In genomic region chr4:41413670-41414069, GRCh38 we compare ENCODE assay signal across 15 cellular contexts.
DNase-seq lines count a peak whose midpoint lies in the region; ATAC-seq and TF ChIP-seq lines count a peak whose summit lies in the region.
"Had no signal": no experiment of that assay in that cellular context is flagged by ENCODE, and none has a peak within 500 bp of the region (broad histone marks: within the 10 kb centered on the region; RNA-seq: fewer than 3 reads in every experiment).

No MANE protein-coding gene starts in this region.

- H3K27ac ChIP-seq in skeletal muscle tissue (ENCODE audit: low read depth, low read length): peak overlapping the region; percentile 64
- H3K27ac ChIP-seq: RWPE1, tibial artery had no signal

- no peak overlapping the region for H3K4me3 ChIP-seq in skeletal muscle tissue (ENCODE audit: low read length in 3 of 3)
- H3K4me3 ChIP-seq: tibial artery had no signal

- no peaks in the 10 kb centered on the region for H3K9me3 ChIP-seq in skeletal muscle tissue (ENCODE audit: control insufficient read depth in 3 of 3, low read length in 3 of 3)
- H3K9me3 ChIP-seq: tibial artery had no signal

- peaks cover 30 to 44% (median 34%) of the 10 kb centered on the region in 3 donors for H3K4me1 ChIP-seq in skeletal muscle tissue (ENCODE audit: control insufficient read depth in 3 of 3, insufficient read depth in 3 of 3, low read length in 3 of 3)

- ATAC-seq in activated CD8-positive, alpha-beta T cell treated with anti-CD3 and anti-CD28 coated beads for 36 hours: no peak
- ATAC-seq in HG03571 (IDR thresholded peaks at IDR 0.05; ENCODE audit: unreplicated experiment): no peak

- no peak overlapping the region for H3K27ac Mint-ChIP-seq in activated CD8-positive, alpha-beta T cell treated with anti-CD3 and anti-CD28 coated beads for 36 hours
- H3K27ac Mint-ChIP-seq: activated naive CD4-positive, alpha-beta T cell treated with anti-CD3 and anti-CD28 coated beads, Interleukin-2, amount 10 ng/mL, durations not matched to agents 7 days and 5 days had no signal

- H3K27me3 ChIP-seq in skeletal muscle tissue (ENCODE audit: control insufficient read depth in 3 of 3, insufficient read depth in 3 of 3, low read length in 3 of 3): no peaks in the 10 kb centered on the region
- H3K27me3 ChIP-seq: tibial artery had no signal

- no peaks in the 10 kb centered on the region for H3K4me1 Mint-ChIP-seq in activated CD8-positive, alpha-beta T cell treated with anti-CD3 and anti-CD28 coated beads for 36 hours (ENCODE audit: low read depth)

- no peak for TF ChIP-seq CTCF in activated CD8-positive, alpha-beta T cell treated with anti-CD3 and anti-CD28 coated beads for 36 hours (IDR thresholded peaks at IDR 0.05)

- peak; percentile 26 for DNase-seq in NCI-H510A treated with DMSO at 0.1 percent for 48 hours (lab: John Stamatoyannopoulos, UW)
- no peak for DNase-seq in NCI-H510A (lab: John Stamatoyannopoulos, UW)
- DNase-seq in NCI-H187 treated with DMSO at 0.1 percent for 48 hours (lab: John Stamatoyannopoulos, UW): peak; percentile 13
- DNase-seq in amniotic epithelial cell (ENCODE audit: low read depth): peak; percentile 96
- DNase-seq in medulla oblongata (ENCODE audit: extremely low spot score): no peak
- no peak for DNase-seq in activated CD8-positive, alpha-beta T cell treated with anti-CD3 and anti-CD28 coated beads for 36 hours
- DNase-seq: activated naive CD4-positive, alpha-beta T cell treated with anti-CD3 and anti-CD28 coated beads, Interleukin-2, amount 10 ng/mL, durations not matched to agents 7 days and 5 days; head of caudate nucleus; kidney glomerular epithelial cell; NCI-H2171; stimulated activated CD4-positive, alpha-beta T cell treated with anti-CD3 and anti-CD28 coated beads, Interleukin-2, amount 100 ng/mL, for 24 hours; tibial artery had no signal

- intact Hi-C loops in activated CD8-positive, alpha-beta T cell treated with anti-CD3 and anti-CD28 coated beads for 36 hours (cut with micrococcal nuclease): no loop called here

- no peak overlapping the region for H3K4me3 Mint-ChIP-seq in activated CD8-positive, alpha-beta T cell treated with anti-CD3 and anti-CD28 coated beads for 36 hours
- H3K4me3 Mint-ChIP-seq: activated naive CD4-positive, alpha-beta T cell treated with anti-CD3 and anti-CD28 coated beads, Interleukin-2, amount 10 ng/mL, durations not matched to agents 7 days and 5 days had no signal

- no peak overlapping the region for H3K9ac ChIP-seq in skeletal muscle tissue (ENCODE audit: low read depth in 1 of 3, low read length in 3 of 3)

- peaks cover 11% of the 10 kb centered on the region for H3K27me3 Mint-ChIP-seq in activated CD8-positive, alpha-beta T cell treated with anti-CD3 and anti-CD28 coated beads for 36 hours
- H3K27me3 Mint-ChIP-seq: activated naive CD4-positive, alpha-beta T cell treated with anti-CD3 and anti-CD28 coated beads, Interleukin-2, amount 10 ng/mL, durations not matched to agents 7 days and 5 days had no signal

- no peaks in the 10 kb centered on the region for H3K36me3 ChIP-seq in skeletal muscle tissue (ENCODE audit: control insufficient read depth in 3 of 3, insufficient read depth in 3 of 3, low read length in 3 of 3)
- H3K36me3 ChIP-seq: tibial artery had no signal

- POLR2A ChIA-PET in activated CD8-positive, alpha-beta T cell treated with anti-CD3 and anti-CD28 coated beads for 36 hours (lab: Charles Lee): no interaction called here

- CTCF ChIA-PET in activated CD8-positive, alpha-beta T cell treated with anti-CD3 and anti-CD28 coated beads for 36 hours (lab: Charles Lee): no interaction called here

- no peaks in the 10 kb centered on the region for H3K36me3 Mint-ChIP-seq in activated CD8-positive, alpha-beta T cell treated with anti-CD3 and anti-CD28 coated beads for 36 hours (ENCODE audit: low read depth)
- H3K36me3 Mint-ChIP-seq: activated naive CD4-positive, alpha-beta T cell treated with anti-CD3 and anti-CD28 coated beads, Interleukin-2, amount 10 ng/mL, durations not matched to agents 7 days and 5 days had no signal

- H3K9me3 Mint-ChIP-seq in activated CD8-positive, alpha-beta T cell treated with anti-CD3 and anti-CD28 coated beads for 36 hours: no peaks in the 10 kb centered on the region
- H3K9me3 Mint-ChIP-seq: activated naive CD4-positive, alpha-beta T cell treated with anti-CD3 and anti-CD28 coated beads, Interleukin-2, amount 10 ng/mL, durations not matched to agents 7 days and 5 days had no signal

Comparison
In these comparisons a context has a peak if more than half of its experiments do, and no peak if none do; other contexts are left out.
1. DNase-seq: peak in NCI-H510A treated with DMSO at 0.1 percent for 48 hours (single experiment), NCI-H187 treated with DMSO at 0.1 percent for 48 hours (single experiment) and amniotic epithelial cell (single experiment); none in NCI-H510A (single experiment), medulla oblongata (single experiment) and activated CD8-positive, alpha-beta T cell treated with anti-CD3 and anti-CD28 coated beads for 36 hours (single experiment).